In genomic region chr3:58004972-58005371, GRCh38 we compare ENCODE assay signal across 20 cellular contexts. TPM values are rescaled to one million over a fixed set of nuclear protein-coding genes. Genes with fewer than 3 reads are reported as not detected.
A peak's percentile ranks its signal among the peaks of the same experiment; 100 is the strongest.
DNase-seq lines count a peak whose midpoint lies in the region; ATAC-seq and TF ChIP-seq lines count a peak whose summit lies in the region.
"Had no signal": no experiment of that assay in that cellular context is flagged by ENCODE, and none has a peak within 500 bp of the region (broad histone marks: within the 10 kb centered on the region; RNA-seq: fewer than 3 reads in every experiment).

No MANE protein-coding gene starts in this region.

- WGBS in esophagus muscularis mucosa: 70% methylated on average over 6 of the region's 6 CpGs

- H3K36me3 ChIP-seq in esophagus muscularis mucosa: no peaks in the 10 kb centered on the region
- H3K36me3 ChIP-seq: upper lobe of left lung had no signal

- POLR2A ChIA-PET in RWPE1 (lab: Yijun Ruan, JAX; ENCODE audit: low non-redundant PET): no interaction called here

- H3K9me3 Mint-ChIP-seq in T-helper 2 cell treated with Interferon-gamma antibody and Interleukin-4, amounts not matched to agents 5 μg/mL and 100 μg/mL, for 36 hours: no peaks in the 10 kb centered on the region
- no peaks in the 10 kb centered on the region for H3K9me3 Mint-ChIP-seq in activated T-helper 17 cell treated with anti-CD3 and anti-CD28 coated beads, Interleukin-2, amount 50 U/mL, for 72 hours
- H3K9me3 Mint-ChIP-seq: nephron progenitor cell had no signal

- peak; percentile 83 for DNase-seq in HCEC 1CT
- no peak for DNase-seq in RWPE1 (ENCODE audit: low spot score)
- no peak for DNase-seq in esophagus muscularis mucosa (ENCODE audit: extremely low spot score)
- DNase-seq in renal cortical epithelial cell (ENCODE audit: low read depth): peak; percentile 88
- DNase-seq in sciatic nerve (ENCODE audit: low spot score): no peak
- no peak for DNase-seq in pons (ENCODE audit: low spot score)
- DNase-seq in T-helper 2 cell treated with Interferon-gamma antibody and Interleukin-4, amounts not matched to agents 5 μg/mL and 100 μg/mL, for 36 hours (ENCODE audit: low spot score): no peak
- DNase-seq: activated CD4-positive, alpha-beta T cell treated with anti-CD3 and anti-CD28 coated beads for 1 hour; activated CD8-positive, alpha-beta memory T cell treated with anti-CD3 and anti-CD28 coated beads, Interleukin-2, amount 50 U/mL, for 4 hours; C1 segment of cervical spinal cord; erythroblast; NCI-H1694 treated with DMSO at 0.1 percent for 48 hours; NCI-H446; nephron progenitor cell; psoas muscle; SIG-M5; stimulated activated naive CD8-positive, alpha-beta T cell treated with anti-CD3 and anti-CD28 coated beads, Interleukin-15, Interleukin-2, amounts not matched to agents 100 U/mL and 50 U/mL, for 24 hours; T-helper 2 cell; upper lobe of left lung had no signal

- peak overlapping the region; percentile 84 for H3K27ac ChIP-seq in RWPE1
- H3K27ac ChIP-seq in esophagus muscularis mucosa (replicated peaks in 1 of 4): peak overlapping the region; percentile 40 to 92 (median 70)
- H3K27ac ChIP-seq: psoas muscle, upper lobe of left lung had no signal

- H3K36me3 Mint-ChIP-seq in T-helper 2 cell treated with Interferon-gamma antibody and Interleukin-4, amounts not matched to agents 5 μg/mL and 100 μg/mL, for 36 hours (ENCODE audit: low read depth): peaks cover 3% of the 10 kb centered on the region
- no peaks in the 10 kb centered on the region for H3K36me3 Mint-ChIP-seq in activated T-helper 17 cell treated with anti-CD3 and anti-CD28 coated beads, Interleukin-2, amount 50 U/mL, for 72 hours (ENCODE audit: low read depth)

- H3K4me1 ChIP-seq in esophagus muscularis mucosa: peaks cover 8 to 23% (median 15%) of the 10 kb centered on the region in 4 donors

- H3K4me1 Mint-ChIP-seq in T-helper 2 cell treated with Interferon-gamma antibody and Interleukin-4, amounts not matched to agents 5 μg/mL and 100 μg/mL, for 36 hours (ENCODE audit: low read depth): peaks cover 18% of the 10 kb centered on the region
- H3K4me1 Mint-ChIP-seq in activated T-helper 17 cell treated with anti-CD3 and anti-CD28 coated beads, Interleukin-2, amount 50 U/mL, for 72 hours: peaks cover 5% of the 10 kb centered on the region

- CTCF ChIA-PET in RWPE1 (lab: Yijun Ruan, JAX): no interaction called here

- TF ChIP-seq EP300 in esophagus muscularis mucosa (IDR thresholded peaks at IDR 0.05): no peak

- intact Hi-C loops in esophagus muscularis mucosa (cut with DNase I) (loop anchor here (5.0 to 10.0 kb wide), 4 partner anchors 97 to 300 kb away; partner anchors contain the start of genes HTD2 and RPP14), sciatic nerve (cut with DNase I) (loop anchor here (5.0 kb wide), 1 partner anchor 172 kb away; no protein-coding TSS in a partner anchor)

- H3K27ac Mint-ChIP-seq in T-helper 2 cell treated with Interferon-gamma antibody and Interleukin-4, amounts not matched to agents 5 μg/mL and 100 μg/mL, for 36 hours: no peak overlapping the region
- H3K27ac Mint-ChIP-seq in activated T-helper 17 cell treated with anti-CD3 and anti-CD28 coated beads, Interleukin-2, amount 50 U/mL, for 72 hours: no peak overlapping the region
- H3K27ac Mint-ChIP-seq: nephron progenitor cell had no signal

- no peak overlapping the region for H3K4me3 Mint-ChIP-seq in T-helper 2 cell treated with Interferon-gamma antibody and Interleukin-4, amounts not matched to agents 5 μg/mL and 100 μg/mL, for 36 hours
- no peak overlapping the region for H3K4me3 Mint-ChIP-seq in activated T-helper 17 cell treated with anti-CD3 and anti-CD28 coated beads, Interleukin-2, amount 50 U/mL, for 72 hours
- H3K4me3 Mint-ChIP-seq: nephron progenitor cell had no signal

- H3K27me3 ChIP-seq in esophagus muscularis mucosa: no peaks in the 10 kb centered on the region
- H3K27me3 ChIP-seq: upper lobe of left lung had no signal

- H3K9me3 ChIP-seq in esophagus muscularis mucosa: no peaks in the 10 kb centered on the region
- H3K9me3 ChIP-seq: psoas muscle, upper lobe of left lung had no signal

- no peaks in the 10 kb centered on the region for H3K27me3 Mint-ChIP-seq in T-helper 2 cell treated with Interferon-gamma antibody and Interleukin-4, amounts not matched to agents 5 μg/mL and 100 μg/mL, for 36 hours (ENCODE audit: low read depth)
- no peaks in the 10 kb centered on the region for H3K27me3 Mint-ChIP-seq in activated T-helper 17 cell treated with anti-CD3 and anti-CD28 coated beads, Interleukin-2, amount 50 U/mL, for 72 hours

- TF ChIP-seq CTCF in RWPE1 (conservative IDR thresholded peaks at IDR 0.05; ENCODE audit: low read depth) (no peak), esophagus muscularis mucosa (IDR thresholded peaks at IDR 0.05) (peak in 1 of 3 experiments; percentile 4)

- ATAC-seq in sciatic nerve: no peak
- ATAC-seq in activated T-helper 17 cell treated with anti-CD3 and anti-CD28 coated beads, Interleukin-2, amount 50 U/mL, for 72 hours (replicated peaks): no peak
- ATAC-seq: stimulated activated naive CD8-positive, alpha-beta T cell treated with anti-CD3 and anti-CD28 coated beads, Interleukin-15, Interleukin-2, amounts not matched to agents 100 U/mL and 50 U/mL, for 24 hours had no signal

- no peak overlapping the region for H3K4me3 ChIP-seq in esophagus muscularis mucosa
- H3K4me3 ChIP-seq: psoas muscle, upper lobe of left lung had no signal

- no peak for TF ChIP-seq POLR2A in esophagus muscularis mucosa (IDR thresholded peaks at IDR 0.05; ENCODE audit: low read depth)

RNA-seq across cellular contexts. Expression of gene FLNB, which starts 3.2 kb away (rescaled TPM):
- total RNA-seq in esophagus muscularis mucosa: 100 to 1,000 TPM in 2 of 4 donors, 10 to 100 TPM in 2; 61.9 to 114 (median 89.9) TPM
- total RNA-seq in renal cortical epithelial cell: 342 and 459 TPM in 2 replicates
- 514 TPM for total RNA-seq in sciatic nerve
- total RNA-seq in activated T-helper 17 cell treated with anti-CD3 and anti-CD28 coated beads, Interleukin-2, amount 50 U/mL, for 72 hours: 10 to 100 TPM; 22.5 to 23.6 TPM

Comparison
In these comparisons a context has a peak if more than half of its experiments do, and no peak if none do; other contexts are left out.
1. DNase-seq: peak in HCEC 1CT (single experiment) and renal cortical epithelial cell (single experiment); none in RWPE1 (single experiment), esophagus muscularis mucosa (single experiment), sciatic nerve (single experiment), pons (single experiment) and T-helper 2 cell treated with Interferon-gamma antibody and Interleukin-4, amounts not matched to agents 5 μg/mL and 100 μg/mL, for 36 hours (single experiment).